Comparison of ENCODE assay signal across 1 cellular context in the genomic region with DNA sequence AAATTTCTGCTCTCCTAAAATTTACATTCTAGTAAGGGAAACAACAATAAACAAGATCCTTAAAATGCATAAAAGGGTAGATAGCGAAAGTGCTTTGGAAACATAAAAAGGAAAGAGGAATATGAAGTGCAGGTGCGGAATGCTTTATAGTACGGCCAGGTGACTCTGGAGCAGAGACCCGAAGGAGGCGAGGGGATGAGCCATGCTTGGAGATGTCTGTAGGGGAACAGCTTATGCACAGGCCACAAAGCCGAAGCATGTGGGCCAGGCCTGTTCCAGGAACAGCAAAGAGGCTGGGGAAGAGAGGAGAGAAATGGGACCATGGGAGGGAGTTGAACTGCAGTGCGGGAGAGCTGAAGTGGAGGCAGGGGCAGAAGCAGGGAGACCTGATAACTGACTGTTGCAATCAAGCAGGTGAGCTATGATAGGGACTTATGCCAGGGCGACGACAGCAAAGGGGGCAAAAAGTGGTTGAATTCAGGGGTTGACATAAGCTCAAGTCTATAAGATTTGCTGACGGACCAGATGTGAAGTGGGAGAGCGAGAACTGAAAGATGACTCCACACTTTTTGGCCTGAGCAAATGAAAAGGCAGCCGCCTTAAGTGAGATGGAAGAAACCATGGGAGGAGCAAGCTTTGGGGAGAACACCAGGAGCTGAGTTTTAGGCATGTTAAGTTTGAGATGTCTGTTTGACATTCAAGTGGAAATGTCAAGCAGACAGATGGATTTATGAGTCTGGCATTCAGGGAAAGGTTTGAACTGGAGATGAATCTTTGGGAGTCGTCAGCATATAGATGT.
TF ChIP-seq lines count a peak whose summit lies in the region.

No MANE protein-coding gene starts in this region.

TF ChIP-seq in K562, 482 proteins besides CTCF, POLR2A, EP300 and RAD21 (continued from another document):
- TF ChIP-seq HMGXB4 (CRISPR knock-in tag; IDR thresholded peaks at IDR 0.05): no peak
- no peak for TF ChIP-seq CHD2 (IDR thresholded peaks at IDR 0.05; ENCODE audit: low read depth, low read length)
TF ChIP-seq in K562: peak in this region for 79.
